1 cellular context compared by ENCODE assay signal in the genomic region with DNA sequence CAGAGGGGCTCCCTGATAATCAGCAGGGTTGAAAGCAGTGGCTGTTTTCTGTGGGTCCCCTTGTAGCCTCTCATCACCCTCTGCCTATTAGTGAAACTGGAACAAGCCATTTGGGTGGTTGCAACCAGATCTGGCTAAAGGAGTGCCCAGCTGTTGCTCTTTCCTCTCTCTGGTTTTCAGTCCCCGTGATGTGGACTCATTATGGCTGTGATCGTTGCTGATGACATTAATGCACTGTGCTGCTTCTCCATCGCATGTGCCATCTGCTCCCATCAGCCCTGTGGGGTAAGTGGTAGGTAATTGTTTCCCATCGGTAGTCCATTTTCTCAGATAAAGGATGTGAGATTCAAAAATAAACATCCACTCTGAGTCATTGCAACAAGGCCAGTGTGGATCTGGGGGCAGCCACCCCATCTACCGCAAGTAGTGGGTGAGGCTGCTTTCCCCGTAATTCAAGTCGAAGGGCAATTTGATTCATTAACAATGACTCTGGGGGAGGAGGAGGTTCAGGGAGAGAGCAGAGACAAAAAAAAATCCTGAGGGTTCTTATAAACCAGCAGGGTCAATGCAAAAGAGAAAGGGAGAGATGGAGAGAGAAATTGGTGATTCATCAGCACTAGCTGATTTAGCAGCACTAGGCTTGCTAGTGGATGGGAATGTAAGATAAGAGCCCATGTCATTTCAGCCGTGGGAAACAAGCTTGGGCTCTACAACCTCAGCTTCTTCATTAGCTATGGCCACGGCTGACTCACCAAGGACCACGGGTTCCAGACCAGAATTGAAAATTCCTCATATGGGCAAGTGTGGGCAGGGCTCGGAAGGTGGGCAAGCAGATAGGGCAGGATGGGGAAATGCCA.
TF ChIP-seq lines count a peak whose summit lies in the region.

No MANE protein-coding gene starts in this region.

TF ChIP-seq in HEK293, 187 proteins besides CTCF, POLR2A, EP300 and RAD21 (continued from another document):
- TF ChIP-seq, protein P1, sequence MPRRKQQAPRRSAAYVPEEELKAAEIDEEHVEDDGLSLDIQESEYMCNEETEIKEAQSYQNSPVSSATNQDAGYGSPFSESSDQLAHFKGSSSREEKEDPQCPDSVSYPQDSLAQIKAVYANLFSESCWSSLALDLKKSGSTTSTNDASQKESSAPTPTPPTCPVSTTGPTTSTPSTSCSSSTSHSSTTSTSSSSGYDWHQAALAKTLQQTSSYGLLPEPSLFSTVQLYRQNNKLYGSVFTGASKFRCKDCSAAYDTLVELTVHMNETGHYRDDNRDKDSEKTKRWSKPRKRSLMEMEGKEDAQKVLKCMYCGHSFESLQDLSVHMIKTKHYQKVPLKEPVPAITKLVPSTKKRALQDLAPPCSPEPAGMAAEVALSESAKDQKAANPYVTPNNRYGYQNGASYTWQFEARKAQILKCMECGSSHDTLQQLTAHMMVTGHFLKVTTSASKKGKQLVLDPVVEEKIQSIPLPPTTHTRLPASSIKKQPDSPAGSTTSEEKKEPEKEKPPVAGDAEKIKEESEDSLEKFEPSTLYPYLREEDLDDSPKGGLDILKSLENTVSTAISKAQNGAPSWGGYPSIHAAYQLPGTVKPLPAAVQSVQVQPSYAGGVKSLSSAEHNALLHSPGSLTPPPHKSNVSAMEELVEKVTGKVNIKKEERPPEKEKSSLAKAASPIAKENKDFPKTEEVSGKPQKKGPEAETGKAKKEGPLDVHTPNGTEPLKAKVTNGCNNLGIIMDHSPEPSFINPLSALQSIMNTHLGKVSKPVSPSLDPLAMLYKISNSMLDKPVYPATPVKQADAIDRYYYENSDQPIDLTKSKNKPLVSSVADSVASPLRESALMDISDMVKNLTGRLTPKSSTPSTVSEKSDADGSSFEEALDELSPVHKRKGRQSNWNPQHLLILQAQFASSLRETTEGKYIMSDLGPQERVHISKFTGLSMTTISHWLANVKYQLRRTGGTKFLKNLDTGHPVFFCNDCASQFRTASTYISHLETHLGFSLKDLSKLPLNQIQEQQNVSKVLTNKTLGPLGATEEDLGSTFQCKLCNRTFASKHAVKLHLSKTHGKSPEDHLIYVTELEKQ (tag by site-specific recombination; IDR thresholded peaks at IDR 0.05; ENCODE audit: borderline replicate concordance), result 0 out of 2 replicates have a peak, but pooled peaks have one; percentile 26
- no peak for TF ChIP-seq ZNF544 (tag by site-specific recombination; IDR thresholded peaks at IDR 0.05)
TF ChIP-seq in HEK293: peak in this region for 8.
